Comparison of ENCODE assay signal across 1 cellular context in genomic region chr3:9916734-9917680, GRCh38.
TF ChIP-seq lines count a peak whose summit lies in the region.

TSS of gene IL17RC (plus strand) at chr3:9917098. CDS start at chr3:9917316, 218 bp downstream.

TF ChIP-seq in HEK293, 187 proteins besides CTCF, POLR2A, EP300 and RAD21 (continued from another document):
- TF ChIP-seq ZNF280D (tag by site-specific recombination; IDR thresholded peaks at IDR 0.05) (no peak), ZSCAN5A (tag by site-specific recombination; IDR thresholded peaks at IDR 0.05) (no peak), TSHZ1 (tag by site-specific recombination; IDR thresholded peaks at IDR 0.05; ENCODE audit: borderline replicate concordance) (no peak), ZBTB10 (tag by site-specific recombination; IDR thresholded peaks at IDR 0.05) (no peak), ZNF664 (tag by site-specific recombination; IDR thresholded peaks at IDR 0.05) (no peak), ZNF391 (tag by site-specific recombination; IDR thresholded peaks at IDR 0.05; ENCODE audit: borderline replicate concordance, low read depth) (no peak), ZNF629 (tag by site-specific recombination; IDR thresholded peaks at IDR 0.05) (no peak; the same call in 1 of the 2 replicates), ZNF19 (tag by site-specific recombination; IDR thresholded peaks at IDR 0.05; ENCODE audit: low read depth) (no peak), KLF7 (tag by site-specific recombination; IDR thresholded peaks at IDR 0.05; ENCODE audit: borderline replicate concordance) (no peak), ZIC2 (tag by site-specific recombination; IDR thresholded peaks at IDR 0.05) (peak; percentile 51), ZNF704 (tag by site-specific recombination; IDR thresholded peaks at IDR 0.05) (no peak), ZNF561 (tag by site-specific recombination; IDR thresholded peaks at IDR 0.05; ENCODE audit: borderline replicate concordance) (0 out of 2 replicates have a peak, but pooled peaks have one; percentile 45), BCL6B (tag by site-specific recombination; IDR thresholded peaks at IDR 0.05) (no peak), ZNF221 (tag by site-specific recombination; IDR thresholded peaks at IDR 0.05; ENCODE audit: borderline replicate concordance) (no peak), GFI1B (tag by site-specific recombination; IDR thresholded peaks at IDR 0.05) (no peak), ZNF404 (tag by site-specific recombination; IDR thresholded peaks at IDR 0.05) (no peak), SCRT2 (tag by site-specific recombination; IDR thresholded peaks at IDR 0.05) (no peak), ZBTB17 (tag by site-specific recombination; IDR thresholded peaks at IDR 0.05) (no peak; the same call in none of the 2 replicates), ZNF660 (tag by site-specific recombination; IDR thresholded peaks at IDR 0.05) (no peak), ZNF76 (tag by site-specific recombination; IDR thresholded peaks at IDR 0.05; ENCODE audit: borderline replicate concordance, low read depth) (peak; percentile 60; the same call in 1 of the 2 replicates), ZNF501 (tag by site-specific recombination; IDR thresholded peaks at IDR 0.05) (no peak), ZNF558 (tag by site-specific recombination; IDR thresholded peaks at IDR 0.05) (no peak), ZNF155 (tag by site-specific recombination; IDR thresholded peaks at IDR 0.05) (no peak), ZNF148 (tag by site-specific recombination; IDR thresholded peaks at IDR 0.05; ENCODE audit: borderline replicate concordance) (no peak), ZNF169 (tag by site-specific recombination; IDR thresholded peaks at IDR 0.05) (no peak), ZNF792 (tag by site-specific recombination; IDR thresholded peaks at IDR 0.05) (no peak), FEZF1 (tag by site-specific recombination; IDR thresholded peaks at IDR 0.05) (no peak), KLF10 (tag by site-specific recombination; IDR thresholded peaks at IDR 0.05) (no peak; the same call in 1 of the 2 replicates), ZNF692 (tag by site-specific recombination; IDR thresholded peaks at IDR 0.05) (peak; percentile 85; the same call in 1 of the 2 replicates), ZNF571 (tag by site-specific recombination; IDR thresholded peaks at IDR 0.05) (no peak), ZNF138 (tag by site-specific recombination; IDR thresholded peaks at IDR 0.05; ENCODE audit: borderline replicate concordance) (no peak), ZFP37 (tag by site-specific recombination; IDR thresholded peaks at IDR 0.05) (no peak), WT1 (tag by site-specific recombination; IDR thresholded peaks at IDR 0.05) (peak; percentile 17; the same call in 1 of the 2 replicates), KLF1 (tag by site-specific recombination; IDR thresholded peaks at IDR 0.05) (peak; percentile 39; the same call in 1 of the 2 replicates), INSM2 (tag by site-specific recombination; IDR thresholded peaks at IDR 0.05) (no peak), ZBTB20 (tag by site-specific recombination; IDR thresholded peaks at IDR 0.05) (peak; percentile 91), YY2 (tag by site-specific recombination; IDR thresholded peaks at IDR 0.05) (no peak), ZNF645 (tag by site-specific recombination; IDR thresholded peaks at IDR 0.05) (no peak), ZNF121 (tag by site-specific recombination; IDR thresholded peaks at IDR 0.05) (no peak)
TF ChIP-seq in HEK293: peak in this region for 27.
